Comparison of ENCODE assay signal across 1 cellular context in genomic region chr3:52355526-52355925, GRCh38.
TF ChIP-seq lines count a peak whose summit lies in the region.

No MANE protein-coding gene starts in this region.

TF ChIP-seq in K562, 482 proteins besides CTCF, POLR2A, EP300 and RAD21:
- TF ChIP-seq POLR2AphosphoS5 (IDR thresholded peaks at IDR 0.05; ENCODE audit: control insufficient read depth, insufficient read depth, low read depth, low read length) (no peak), ZNF695 (CRISPR knock-in tag; IDR thresholded peaks at IDR 0.05) (no peak)
